15 cellular contexts compared by ENCODE assay signal in the genomic region with DNA sequence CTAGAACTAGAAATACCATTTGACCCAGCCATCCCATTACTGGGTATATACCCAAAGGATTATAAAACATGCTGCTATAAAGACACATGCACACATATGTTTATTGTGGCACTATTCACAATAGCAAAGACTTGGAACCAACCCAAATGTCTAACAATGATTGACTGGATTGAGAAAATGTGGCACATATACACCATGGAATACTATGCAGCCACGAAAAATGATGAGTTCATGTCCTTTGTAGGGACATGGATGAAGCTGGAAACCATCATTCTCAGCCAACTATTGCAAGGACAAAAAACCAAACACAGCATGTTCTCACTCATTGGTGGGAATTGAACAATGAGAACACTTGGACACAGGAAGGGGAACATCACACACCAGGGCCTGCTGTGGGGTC. TPM values are rescaled to one million over a fixed set of nuclear protein-coding genes. Genes with fewer than 3 reads are reported as not detected.
"Had no signal": no experiment of that assay in that cellular context is flagged by ENCODE, and none has a peak within 500 bp of the region (broad histone marks: within the 10 kb centered on the region; RNA-seq: fewer than 3 reads in every experiment).

No MANE protein-coding gene starts in this region.

RNA-seq across cellular contexts. Expression of a gene that starts 57.8 kb away (rescaled TPM):
- total RNA-seq: stomach, subcutaneous adipose tissue, suprapubic skin, temporal lobe, thoracic aorta, thyroid gland, tibial nerve, transverse colon, upper lobe of left lung, upper lobe of right lung, ureter, urinary bladder, uterus, vagina had no signal
- polyA plus RNA-seq: stomach, thymus, urinary bladder had no signal
